ENCODE assay signal across 12 cellular contexts in the genomic region with DNA sequence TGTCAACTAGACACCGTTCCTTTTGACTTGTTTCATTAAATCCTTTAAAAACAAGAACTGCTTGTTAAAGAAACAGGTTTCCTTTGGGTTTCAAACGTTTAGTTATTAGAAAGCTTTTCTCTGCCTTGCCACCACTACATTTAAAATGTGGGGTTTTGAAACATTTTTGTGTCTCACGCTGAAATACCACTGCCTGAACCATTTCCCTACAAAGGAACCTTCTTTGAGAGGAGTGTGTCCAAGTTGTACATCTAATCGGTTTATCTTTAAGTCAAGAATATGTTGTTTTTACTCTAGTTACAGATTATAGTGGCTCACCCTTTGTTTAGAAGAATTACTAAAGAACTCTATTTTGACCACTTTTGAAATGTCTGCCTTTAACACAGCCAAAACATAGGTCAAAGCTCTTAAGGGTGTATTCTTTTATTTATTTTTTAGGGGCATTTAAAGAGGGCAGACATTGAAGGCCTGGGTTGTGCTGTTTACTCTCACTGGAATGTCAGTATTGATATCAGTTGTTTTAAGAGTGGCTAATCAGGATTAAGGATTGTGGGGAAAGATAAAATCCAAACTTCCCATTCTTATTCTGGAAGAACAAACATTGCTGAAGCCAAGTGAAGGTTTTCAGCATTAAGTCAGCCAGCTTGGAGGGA.
DNase-seq lines count a peak whose midpoint lies in the region; ATAC-seq, FAIRE-seq and TF ChIP-seq lines count a peak whose summit lies in the region.
"Had no signal": no experiment of that assay in that cellular context is flagged by ENCODE, and none has a peak within 500 bp of the region (broad histone marks: within the 10 kb centered on the region; RNA-seq: fewer than 3 reads in every experiment).

No MANE protein-coding gene starts in this region.

- peak overlapping the region in 2 of 12 donors; percentile 13 to 15 for H3K4me3 ChIP-seq in heart left ventricle
- H3K4me3 ChIP-seq in GM12878, result no peak overlapping the region
- H3K4me3 ChIP-seq in mesenchymal stem cell (ENCODE audit: insufficient read depth in 1 of 2, low read depth in 1 of 2, low read length in 2 of 2), result peak overlapping the region in 1 of 2 experiments; percentile 54
- H3K4me3 ChIP-seq in transverse colon, result no peak overlapping the region

- TF ChIP-seq CTCF in heart left ventricle (IDR thresholded peaks at IDR 0.05) (no peak), GM12878 (IDR thresholded peaks at IDR 0.05 in 2 of 3, conservative IDR thresholded peaks at IDR 0.05 in 1 of 3; ENCODE audit: control insufficient read depth in 2 of 3, extremely low read depth in 1 of 3, insufficient read depth in 1 of 3, low read depth in 3 of 3, low read length in 3 of 3) (no peak), transverse colon (IDR thresholded peaks at IDR 0.05) (no peak), GM20000 (IDR thresholded peaks at IDR 0.05; ENCODE audit: extremely low read depth, missing control alignments) (no peak)

- H3K9ac ChIP-seq in GM12878 (ENCODE audit: control insufficient read depth, insufficient read depth, low read length), result no peak overlapping the region
- H3K9ac ChIP-seq in mesenchymal stem cell (ENCODE audit: low read length), result peak overlapping the region; percentile 61

- FAIRE-seq in GM12878 (lab: Jason Lieb, UNC), result no peak
- FAIRE-seq: TTC549 had no signal

- H3K27me3 ChIP-seq in heart left ventricle, result no peaks in the 10 kb centered on the region
- H3K27me3 ChIP-seq in GM12878 (replicated peaks in 1 of 2; ENCODE audit: control insufficient read depth in 2 of 2, insufficient read depth in 2 of 2, low read length in 1 of 2), result no peaks in the 10 kb centered on the region
- no peaks in the 10 kb centered on the region for H3K27me3 ChIP-seq in mesenchymal stem cell (ENCODE audit: control insufficient read depth in 1 of 2, insufficient read depth in 1 of 2, low read length in 2 of 2)
- no peaks in the 10 kb centered on the region for H3K27me3 ChIP-seq in transverse colon

- no peak overlapping the region for H3K23ac ChIP-seq in mesenchymal stem cell (ENCODE audit: low read length in 2 of 2)

- H3K9me3 ChIP-seq in heart left ventricle (no peaks in the 10 kb centered on the region), GM12878 (replicated peaks; ENCODE audit: control insufficient read depth, insufficient read depth, low read length) (no peaks in the 10 kb centered on the region), mesenchymal stem cell (ENCODE audit: control insufficient read depth, low read length) (no peaks in the 10 kb centered on the region), transverse colon (no peaks in the 10 kb centered on the region)

- H3K27ac ChIP-seq in heart left ventricle (peak overlapping the region; percentile 3 to 80 (median 51)), GM12878 (ENCODE audit: control insufficient read depth, insufficient read depth) (no peak overlapping the region), mesenchymal stem cell (ENCODE audit: low read length, poor library complexity, severe bottlenecking) (no peak overlapping the region), transverse colon (peak overlapping the region; percentile 13 to 64 (median 54))

- SMC1A ChIA-PET in GM12878 (lab: Charles Lee; ENCODE audit: uncharacterized antibody, unreplicated experiment), result interaction anchor here (0.7 to 2.6 kb wide), 7 partner anchors 11 to 108 kb away, joined by 3 to 10 read pairs (median 4); no protein-coding TSS in a partner anchor

- H2BK5ac ChIP-seq in mesenchymal stem cell (ENCODE audit: low read depth, low read length, poor library complexity, severe bottlenecking), result no peak overlapping the region

- no peak overlapping the region for H2BK15ac ChIP-seq in mesenchymal stem cell (ENCODE audit: low read depth, poor library complexity, severe bottlenecking)

- no peak overlapping the region for H4K91ac ChIP-seq in mesenchymal stem cell (ENCODE audit: low read length)

- H2AFZ ChIP-seq in GM12878 (ENCODE audit: control insufficient read depth, low read depth, low read length) (no peak overlapping the region), mesenchymal stem cell (ENCODE audit: low read depth, low read length) (no peak overlapping the region)

- TF ChIP-seq POLR2A in heart left ventricle (IDR thresholded peaks at IDR 0.05) (no peak), GM12878 (IDR thresholded peaks at IDR 0.05; ENCODE audit: low read depth, low read length) (no peak), transverse colon (IDR thresholded peaks at IDR 0.05) (no peak)

- no peak overlapping the region for H4K8ac ChIP-seq in mesenchymal stem cell (ENCODE audit: low read length)

- H3K79me2 ChIP-seq in GM12878 (ENCODE audit: control insufficient read depth, insufficient read depth, low read length), result peaks cover 2% of the 10 kb centered on the region

- no peak overlapping the region for H3K4ac ChIP-seq in mesenchymal stem cell (ENCODE audit: low read depth in 1 of 2, low read length in 2 of 2)

- peak overlapping the region in 1 of 2 experiments; percentile 68 for H3K18ac ChIP-seq in mesenchymal stem cell (ENCODE audit: low read depth in 1 of 2, low read length in 2 of 2)

- no peaks in the 10 kb centered on the region for H4K20me1 ChIP-seq in GM12878 (ENCODE audit: control insufficient read depth, insufficient read depth)

- H3K4me1 ChIP-seq in heart left ventricle (peaks cover 4 to 85% (median 59%) of the 10 kb centered on the region in 12 donors), GM12878 (ENCODE audit: control insufficient read depth, insufficient read depth, low read length) (peaks cover 47% of the 10 kb centered on the region), mesenchymal stem cell (ENCODE audit: control insufficient read depth, insufficient read depth, low read depth, low read length) (peaks cover 3% of the 10 kb centered on the region), transverse colon (peaks cover 4 to 68% (median 26%) of the 10 kb centered on the region in 4 donors)

- H3K79me1 ChIP-seq in mesenchymal stem cell (replicated peaks; ENCODE audit: low read length, poor library complexity, severe bottlenecking), result peaks cover 37% of the 10 kb centered on the region

- H3K36me3 ChIP-seq in heart left ventricle, result no peaks in the 10 kb centered on the region
- H3K36me3 ChIP-seq in GM12878 (ENCODE audit: control insufficient read depth in 2 of 2, insufficient read depth in 2 of 2, low read length in 1 of 2), result peaks cover 0 to 4% of the 10 kb centered on the region in 2 experiments; a peak in 2 of 4 replicates
- H3K36me3 ChIP-seq in mesenchymal stem cell (ENCODE audit: control insufficient read depth in 1 of 2, insufficient read depth in 2 of 2, low read depth in 1 of 2, low read length in 2 of 2), result peaks cover 6 to 8% of the 10 kb centered on the region in 2 experiments
- H3K36me3 ChIP-seq in transverse colon, result no peaks in the 10 kb centered on the region

- no peak overlapping the region for H2BK120ac ChIP-seq in mesenchymal stem cell (ENCODE audit: low read depth, low read length)

- no TSS peak for BruUV-seq in GM12878 (replicated peaks; lab: Mats Ljungman, UMichigan)

- CTCF ChIA-PET in GM12878 (lab: Yijun Ruan, JAX), result interaction anchor here (0.6 to 5.1 kb wide), 6 partner anchors 11 to 127 kb away, joined by 3 to 14 read pairs (median 6); no protein-coding TSS in a partner anchor

- H2AK5ac ChIP-seq in mesenchymal stem cell (ENCODE audit: low read length, severe bottlenecking), result no peak overlapping the region

- RAD21 ChIA-PET in GM12878 (lab: Charles Lee; ENCODE audit: unreplicated experiment), result interaction anchor here (0.6 to 3.4 kb wide), 6 partner anchors 42 to 570 kb away, joined by 3 to 19 read pairs (median 4); no protein-coding TSS in a partner anchor

- H3K14ac ChIP-seq in mesenchymal stem cell (ENCODE audit: low read length in 2 of 2), result no peak overlapping the region

- intact Hi-C loops in heart left ventricle (cut with DNase I) (loop anchor here in 7 of 10 donors (5.0 to 10.0 kb wide), 5 partner anchors 143 to 546 kb away; partner anchors contain the start of gene GALNT2 (in 4 of the 7)), left cardiac atrium (cut with DNase I) (loop anchor here in 1 of 2 donors (10.0 kb wide), 1 partner anchor 106 kb away; no protein-coding TSS in a partner anchor), GM12878 (cut with micrococcal nuclease; ENCODE audit: unreplicated experiment) (no loop called here), transverse colon (cut with DNase I; ENCODE audit: low total_unique reads) (no loop called here)

- in situ Hi-C loops in GM12878 (cut with MboI) (loop anchor here (5.0 kb wide), 1 partner anchor 88 kb away; no protein-coding TSS in a partner anchor), transverse colon (cut with MboI; ENCODE audit: low pct_ligation_motif_present in 1 of 4, low pct_unique_long_range_greater_than_20kb in 1 of 4, low sequenced_read_pairs in 3 of 4) (no loop called here)

- H2BK12ac ChIP-seq in mesenchymal stem cell (ENCODE audit: low read length in 2 of 2), result no peak overlapping the region

- 62 to 68% (median 65%) methylated on average over 4 of the region's 4 CpGs for WGBS in heart left ventricle, 4 donors
- 34% methylated on average over 4 of the region's 4 CpGs for WGBS in GM12878 (ENCODE audit: insufficient coverage, insufficient replicate concordance, low lambda C conversion rate, missing lambda C conversion rate)
- no CpG with 5 or more reads among the region's 4 CpGs for WGBS in mesenchymal stem cell
- WGBS in transverse colon (ENCODE audit: low coverage in 1 of 2), 2 donors, result 59 to 61% methylated on average over 4 of the region's 4 CpGs

- DNase-seq in heart left ventricle, result no peak
- no peak for DNase-seq in left cardiac atrium
- no peak for DNase-seq in GM12878 (ENCODE audit: low read depth, low spot score)
- peak; percentile 48 for DNase-seq in mesenchymal stem cell
- DNase-seq in transverse colon, result no peak
- DNase-seq in GM20000 (ENCODE audit: low spot score), result no peak
- no peak for DNase-seq in NCI-H345 treated with DMSO at 0.1 percent for 48 hours (lab: John Stamatoyannopoulos, UW; ENCODE audit: unreplicated experiment)
- no peak for DNase-seq in NCI-H524 treated with DMSO at 0.1 percent for 48 hours (lab: John Stamatoyannopoulos, UW)
- DNase-seq: activated gamma-delta T cell treated with Interleukin-2 at 50 U/mL for 16 hours, foreskin melanocyte, NCI-H1417 had no signal

- POLR2A ChIA-PET in GM12878 (lab: Charles Lee), result interaction anchor here (0.7 kb wide), 1 partner anchor 1504 kb away, joined by 3 read pairs; no protein-coding TSS in a partner anchor

- TF ChIP-seq EP300 in GM12878 (IDR thresholded peaks at IDR 0.05; ENCODE audit: borderline replicate concordance in 1 of 2, control insufficient read depth in 1 of 2, low read depth in 2 of 2, low read length in 2 of 2), result no peak
- no peak for TF ChIP-seq EP300 in transverse colon (IDR thresholded peaks at IDR 0.05; ENCODE audit: low read depth)

- peak overlapping the region; percentile 39; the same call in 1 of the 2 replicates for H3K4me2 ChIP-seq in GM12878 (ENCODE audit: control insufficient read depth, insufficient read depth)
- H3K4me2 ChIP-seq in mesenchymal stem cell (ENCODE audit: low read length, poor library complexity, severe bottlenecking), result no peak overlapping the region

- ATAC-seq in heart left ventricle, result no peak
- no peak for ATAC-seq in left cardiac atrium
- no peak for ATAC-seq in GM12878

- no peak for TF ChIP-seq RAD21 in GM12878 (IDR thresholded peaks at IDR 0.05; ENCODE audit: insufficient read depth, low read depth, low read length)

TF ChIP-seq in GM12878, 131 proteins besides CTCF, POLR2A, EP300 and RAD21 (continues in another document):
- TF ChIP-seq CREB1 (IDR thresholded peaks at IDR 0.05; ENCODE audit: low read depth), result no peak

Comparison
In these comparisons a context has a peak if more than half of its experiments do, and no peak if none do; other contexts are left out.
1. H3K27ac ChIP-seq: peak in heart left ventricle (12 of 12) and transverse colon (4 of 4); none in GM12878 (single experiment) and mesenchymal stem cell (single experiment).
2. intact Hi-C loops: an anchor here in heart left ventricle (5.0 to 10.0 kb wide); none called in GM12878 and transverse colon.